In the genomic region with DNA sequence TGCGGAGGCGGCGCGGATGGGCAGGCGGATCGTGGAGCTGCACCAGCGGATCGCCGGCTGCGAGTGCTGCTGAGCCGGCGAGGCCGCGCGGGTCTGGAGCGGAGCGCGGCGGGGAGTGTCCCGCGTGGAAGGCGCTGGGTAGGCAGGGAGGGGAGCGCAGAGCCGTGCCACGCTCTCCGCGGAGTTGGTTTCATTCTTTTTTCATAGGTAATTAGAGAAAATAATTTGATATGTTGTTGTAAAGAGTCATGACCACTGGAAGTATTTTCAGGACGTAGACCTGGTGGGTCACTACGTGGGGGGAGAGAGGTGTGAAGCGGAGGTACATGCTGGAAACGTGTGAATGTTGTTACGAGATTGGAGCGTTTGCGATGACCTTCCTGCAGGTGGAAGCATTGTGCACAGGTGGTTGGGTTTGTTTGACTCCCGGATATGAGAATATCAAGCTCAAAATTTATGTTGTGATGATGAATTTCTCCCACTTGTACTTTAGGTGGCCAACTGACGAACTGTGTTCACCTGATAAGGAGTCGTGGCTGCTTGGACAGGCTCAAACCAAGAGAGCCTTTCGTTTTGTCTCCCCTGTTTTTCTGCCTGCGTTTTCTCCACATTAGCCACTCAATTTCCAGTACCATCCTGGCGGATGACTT, we compare ENCODE assay signal across 8 cellular contexts. TPM values are rescaled to one million over a fixed set of nuclear protein-coding genes. Genes with fewer than 3 reads are reported as not detected.
A peak's percentile ranks its signal among the peaks of the same experiment; 100 is the strongest.
DNase-seq lines count a peak whose midpoint lies in the region; ATAC-seq and TF ChIP-seq lines count a peak whose summit lies in the region.

No MANE protein-coding gene starts in this region.

- H3K9me3 Mint-ChIP-seq in neural crest cell: no peaks in the 10 kb centered on the region

- H3K4me1 ChIP-seq in esophagus (ENCODE audit: control insufficient read depth in 2 of 2, insufficient read depth in 2 of 2, low read length in 1 of 2) (peaks cover 2 to 12% of the 10 kb centered on the region in 2 donors), aorta (ENCODE audit: control insufficient read depth in 1 of 2, insufficient read depth in 2 of 2, low read length in 2 of 2) (peaks cover 0 to 5% of the 10 kb centered on the region in 2 donors)

- TF ChIP-seq CTCF in neural crest cell (conservative IDR thresholded peaks at IDR 0.05): peak; percentile 63

- H3K27ac ChIP-seq in esophagus (ENCODE audit: low read depth in 2 of 2, low read length in 1 of 2): peak overlapping the region; percentile 75 to 93
- H3K27ac ChIP-seq in aorta (ENCODE audit: low read depth in 1 of 2, low read length in 2 of 2): peak overlapping the region in 1 of 2 donors; percentile 11

- intact Hi-C loops in aorta (cut with DNase I): no loop called here

- H3K4me3 Mint-ChIP-seq in neural crest cell: peak overlapping the region; percentile 91

- H3K36me3 ChIP-seq in esophagus (ENCODE audit: control insufficient read depth in 2 of 2, insufficient read depth in 2 of 2, low read length in 1 of 2) (peaks cover 0 to 5% of the 10 kb centered on the region in 2 donors), aorta (ENCODE audit: control insufficient read depth in 1 of 2, insufficient read depth in 2 of 2, low read length in 1 of 2) (no peaks in the 10 kb centered on the region)

- H3K4me3 ChIP-seq in esophagus (ENCODE audit: low read depth in 1 of 2, low read length in 2 of 2) (peak overlapping the region; percentile 67 to 75), aorta (ENCODE audit: low read length in 2 of 2) (peak overlapping the region; percentile 62 to 75)

- no peaks in the 10 kb centered on the region for H3K9me3 ChIP-seq in esophagus (ENCODE audit: control insufficient read depth in 2 of 2, insufficient read depth in 1 of 2, low read depth in 1 of 2, low read length in 1 of 2)
- no peaks in the 10 kb centered on the region for H3K9me3 ChIP-seq in aorta (ENCODE audit: control insufficient read depth, low read length)

- WGBS in esophagus, 2 donors: 4% methylated on average over 40 of the region's 40 CpGs
- WGBS in aorta, 2 donors: 6% methylated on average over 40 of the region's 40 CpGs

- peak; percentile 48 for DNase-seq in ACHN
- DNase-seq in NCI-H524 (lab: John Stamatoyannopoulos, UW): peak; percentile 27 to 69
- peak; percentile 64 for DNase-seq in activated CD8-positive, alpha-beta memory T cell treated with anti-CD3 and anti-CD28 coated beads, Interleukin-2, amount 50 U/mL, for 4 hours
- DNase-seq in neural crest cell (ENCODE audit: low read depth, low spot score): no peak
- DNase-seq in aorta: no peak

- in situ Hi-C loops in ACHN (cut with HindIII; ENCODE audit: low pct_ligation_motif_present, low pct_unique_long_range_greater_than_20kb, low sequenced_read_pairs): no loop called here

- ATAC-seq in GM18861 (IDR thresholded peaks at IDR 0.05; ENCODE audit: unreplicated experiment): peak; percentile 21
- peak; percentile 49 for ATAC-seq in HG03066 (IDR thresholded peaks at IDR 0.05; ENCODE audit: low read depth, unreplicated experiment)
- ATAC-seq in aorta (ENCODE audit: low FRiP score): peak; percentile 34

- peaks cover 29% of the 10 kb centered on the region for H3K36me3 Mint-ChIP-seq in neural crest cell (ENCODE audit: low read depth)

- peaks cover 42% of the 10 kb centered on the region for H3K4me1 Mint-ChIP-seq in neural crest cell

- peak overlapping the region; percentile 84 for H3K27ac Mint-ChIP-seq in neural crest cell (ENCODE audit: unreplicated experiment)

- H3K27me3 Mint-ChIP-seq in neural crest cell (ENCODE audit: low read depth): no peaks in the 10 kb centered on the region

- H3K27me3 ChIP-seq in esophagus (ENCODE audit: control insufficient read depth in 1 of 2, insufficient read depth in 2 of 2, low read length in 2 of 2) (no peaks in the 10 kb centered on the region), aorta (ENCODE audit: control insufficient read depth in 1 of 2, insufficient read depth in 2 of 2, low read length in 1 of 2) (no peaks in the 10 kb centered on the region)

RNA-seq across cellular contexts. Expression of a gene that starts 19.1 kb away (rescaled TPM):
- polyA plus RNA-seq in esophagus: 100 to 1,000 TPM in 1 of 2 donors, 10 to 100 TPM in 1; 60.0 to 290 TPM
- not detected in 2 replicates for total RNA-seq in neural crest cell
- 1 to 10 TPM; 1.9 to 7.2 TPM for total RNA-seq in aorta
- polyA plus RNA-seq in aorta: 10 to 100 TPM in 1 of 2 donors, 1 to 10 TPM in 1; 4.3 to 17.2 TPM

RNA-seq across cellular contexts. Expression of a gene that starts 34.1 kb away (rescaled TPM):
- polyA plus RNA-seq in esophagus (100 to 1,000 TPM; 138 to 236 TPM), aorta (100 to 1,000 TPM; 326 to 419 TPM)
- total RNA-seq in neural crest cell (317 and 325 TPM in 2 replicates), aorta (100 to 1,000 TPM; 244 to 263 TPM)

RNA-seq across cellular contexts. Expression of a gene that starts 35.0 kb away (rescaled TPM):
- polyA plus RNA-seq in esophagus (10 to 100 TPM; 47.1 to 54.9 TPM), aorta (10 to 100 TPM; 47.8 to 91.0 TPM)
- total RNA-seq in neural crest cell (70.4 and 74.0 TPM in 2 replicates), aorta (10 to 100 TPM; 38.3 to 43.6 TPM)

RNA-seq across cellular contexts. Expression of a gene that starts 41.3 kb away (rescaled TPM):
- 1 to 10 TPM; 5.4 to 9.9 TPM for polyA plus RNA-seq in esophagus
- total RNA-seq in neural crest cell: 23.8 and 25.1 TPM in 2 replicates
- 10 to 100 TPM; 10.8 to 12.5 TPM for total RNA-seq in aorta
- polyA plus RNA-seq in aorta: 1 to 10 TPM; 8.6 to 8.8 TPM

Comparison
In these comparisons a context has a peak if more than half of its experiments do, and no peak if none do; other contexts are left out.
1. DNase-seq: peak in ACHN (single experiment), NCI-H524 (2 of 2) and activated CD8-positive, alpha-beta memory T cell treated with anti-CD3 and anti-CD28 coated beads, Interleukin-2, amount 50 U/mL, for 4 hours (single experiment); none in neural crest cell (single experiment) and aorta (0 of 2).
2. Peak in every context shown above with its lines, with median percentiles within 50 percentile points of each other: ATAC-seq.